36 cellular contexts compared by ENCODE assay signal in the genomic region with DNA sequence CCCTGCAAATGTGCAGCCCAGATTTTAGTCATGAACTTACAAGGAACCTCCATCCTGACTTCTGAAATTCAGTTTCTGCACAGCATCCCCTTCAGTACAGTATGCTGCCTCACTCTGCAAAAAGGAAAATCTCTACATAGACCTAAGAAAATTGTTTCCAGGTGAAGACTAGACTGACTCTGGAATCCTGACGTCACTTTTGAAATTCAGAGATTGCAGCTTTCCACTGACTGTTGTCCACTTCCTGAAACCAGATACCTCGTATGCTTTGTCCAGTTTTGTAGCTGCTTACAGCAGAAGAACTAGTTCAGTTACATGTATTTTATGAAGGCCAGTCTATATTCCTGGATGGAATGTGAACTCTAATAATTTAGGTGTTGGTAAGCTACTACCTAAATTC.
"Had no signal": no experiment of that assay in that cellular context is flagged by ENCODE, and none has a peak within 500 bp of the region (broad histone marks: within the 10 kb centered on the region; RNA-seq: fewer than 3 reads in every experiment).

No MANE protein-coding gene starts in this region.

- DNase-seq: activated CD4-positive, alpha-beta memory T cell treated with anti-CD3 and anti-CD28 coated beads, Interleukin-2, amount 10 ng/mL, durations not matched to agents 7 days and 5 days; activated CD4-positive, alpha-beta T cell treated with anti-CD3 and anti-CD28 coated beads for 1 hour; activated CD4-positive, alpha-beta T cell treated with anti-CD3 and anti-CD28 coated beads for 48 hours; activated CD4-positive, CD25-positive, alpha-beta regulatory T cell; activated CD8-positive, alpha-beta memory T cell treated with anti-CD3 and anti-CD28 coated beads for 24 hours; activated CD8-positive, alpha-beta memory T cell treated with anti-CD3 and anti-CD28 coated beads, Interleukin-2, amount 10 ng/mL, durations not matched to agents 7 days and 5 days; activated CD8-positive, alpha-beta memory T cell treated with anti-CD3 and anti-CD28 coated beads, Interleukin-2, amount 50 U/mL, for 48 hours; activated effector memory CD4-positive, alpha-beta T cell treated with anti-CD3 and anti-CD28 coated beads, Interleukin-2, amount 50 U/mL, for 16 hours; activated naive CD4-positive, alpha-beta T cell; activated naive CD4-positive, alpha-beta T cell treated with anti-CD3 and anti-CD28 coated beads, Interleukin-2, amount 50 U/mL, for 16 hours; activated naive CD8-positive, alpha-beta T cell treated with anti-CD3 and anti-CD28 coated beads for 36 hours; activated T-cell treated with anti-CD3 and anti-CD28 coated beads, Interleukin-2, amount 50 U/mL, for 1 hour; activated T-cell treated with anti-CD3 and anti-CD28 coated beads, Interleukin-2, amount 50 U/mL, for 72 hours; amniotic stem cell; aorta; NCI-H1092 treated with DMSO at 0.1 percent for 48 hours; NCI-H1417; NCI-H146; NCI-H187; NCI-H2029 treated with DMSO at 0.1 percent for 48 hours; NCI-H2107; NCI-H2171; NCI-H510A; NCI-H526; NCI-H748 treated with DMSO at 0.1 percent for 48 hours; NK-92 treated with Interleukin-12 subunit alpha and Interleukin-12 subunit beta, amount 100 ng/mL, for 24 hours; PC-3; Peyer's patch; RPMI8226; SJCRH30; T1000; WERI-Rb-1 had no signal

- H3K4me1 ChIP-seq: Peyer's patch, SJCRH30 had no signal

- H3K36me3 ChIP-seq: cardiac muscle cell, Peyer's patch, SJCRH30, WERI-Rb-1 had no signal

- H3K9me3 ChIP-seq: Peyer's patch, SJCRH30 had no signal

- H3K4me3 ChIP-seq: cardiac muscle cell, Peyer's patch, SJCRH30, SK-N-MC had no signal

- H3K27ac ChIP-seq: cardiac muscle cell, Peyer's patch, SJCRH30, SK-N-MC, WERI-Rb-1 had no signal

- H3K27me3 ChIP-seq: cardiac muscle cell, Peyer's patch, SJCRH30 had no signal

- ATAC-seq: activated CD8-positive, alpha-beta memory T cell treated with anti-CD3 and anti-CD28 coated beads, Interleukin-2, amount 10 ng/mL, durations not matched to agents 7 days and 5 days; activated T-cell treated with anti-CD3 and anti-CD28 coated beads, Interleukin-2, amount 50 U/mL, for 72 hours; activated T-helper 17 cell treated with anti-CD3 and anti-CD28 coated beads, Interleukin-2, amount 50 U/mL, for 72 hours; PC-3; Right ventricle myocardium inferior had no signal
